15 cellular contexts compared by ENCODE assay signal in the genomic region with DNA sequence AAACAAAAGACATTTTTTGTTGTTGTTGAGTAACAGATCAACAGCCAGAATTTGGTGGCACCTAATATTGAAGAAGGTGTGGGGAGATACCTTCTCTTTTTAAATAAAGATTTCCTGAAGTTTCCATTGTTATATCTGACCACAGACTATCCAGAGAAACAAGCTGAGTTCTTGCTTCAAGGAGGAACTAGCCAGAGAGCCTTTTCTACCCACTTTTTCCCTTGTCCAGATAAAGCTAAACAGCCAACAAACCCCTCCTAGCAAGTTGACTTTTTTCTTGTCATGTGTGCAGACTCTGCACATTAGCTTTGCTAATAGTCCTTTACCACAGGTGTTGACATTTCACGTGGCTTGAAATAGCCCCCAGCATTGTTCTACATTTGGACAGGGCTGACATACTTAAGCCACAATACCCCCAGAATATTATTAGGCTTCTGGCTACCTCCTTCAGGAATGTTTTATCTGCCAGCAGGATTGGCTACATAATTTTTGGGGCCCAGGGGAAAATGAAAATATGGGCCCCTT. TPM values are rescaled to one million over a fixed set of nuclear protein-coding genes. Genes with fewer than 3 reads are reported as not detected.
A peak's percentile ranks its signal among the peaks of the same experiment; 100 is the strongest.
DNase-seq lines count a peak whose midpoint lies in the region; ATAC-seq, FAIRE-seq and TF ChIP-seq lines count a peak whose summit lies in the region.
"Had no signal": no experiment of that assay in that cellular context is flagged by ENCODE, and none has a peak within 500 bp of the region (broad histone marks: within the 10 kb centered on the region; RNA-seq: fewer than 3 reads in every experiment).

No MANE protein-coding gene starts in this region.

- TF ChIP-seq POLR2A in GM12892 (IDR thresholded peaks at IDR 0.05; ENCODE audit: low read depth, low read length): no peak

- FAIRE-seq in GM12892 (lab: Jason Lieb, UNC): no peak
- FAIRE-seq in RCC 7860 (lab: Jason Lieb, UNC): no peak
- FAIRE-seq: bronchial epithelial cell, HTR-8/SVneo had no signal

- H3K4me3 ChIP-seq in BLaER1: no peak overlapping the region
- H3K4me3 ChIP-seq in DOHH2 (ENCODE audit: low read length): peak overlapping the region; percentile 20; the same call in 1 of the 2 replicates

- H3K27ac ChIP-seq in BLaER1: peak overlapping the region; percentile 99
- peak overlapping the region; percentile 51 for H3K27ac ChIP-seq in DOHH2 (ENCODE audit: low read depth, low read length)
- H3K27ac ChIP-seq: epithelial cell of prostate had no signal

- H3K9ac ChIP-seq in BLaER1: peak overlapping the region; percentile 58

- peaks cover 79 to 88% (median 84%) of the 10 kb centered on the region in 3 donors for H3K4me1 Mint-ChIP-seq in T-cell

- H3K36me3 Mint-ChIP-seq in T-cell: no peaks in the 10 kb centered on the region

- DNase-seq in T-cell (no peak), medulla oblongata (ENCODE audit: extremely low spot score) (peak; percentile 46), GM12892 (ENCODE audit: insufficient read length) (no peak), RCC 7860 (ENCODE audit: low spot score) (no peak)
- DNase-seq: hypothalamus; NCI-H187; NK-92 treated with Interleukin-12 subunit alpha and Interleukin-12 subunit beta, amount 100 ng/mL, for 24 hours; T-helper 9 cell had no signal

- peak overlapping the region in 1 of 3 donors; percentile 98 for H3K4me3 Mint-ChIP-seq in T-cell

- no peak for TF ChIP-seq CTCF in DOHH2 (IDR thresholded peaks at IDR 0.05; ENCODE audit: low read depth, low read length, poor library complexity, severe bottlenecking)

- CTCF ChIA-PET in T-cell (lab: Charles Lee): interaction anchor here in 1 of 2 donors (0.6 to 0.9 kb wide), 2 partner anchors 10 to 17 kb away, joined by 3 read pairs; no protein-coding TSS in a partner anchor

- H3K36me3 ChIP-seq in BLaER1 (no peaks in the 10 kb centered on the region), DOHH2 (ENCODE audit: control insufficient read depth, low read length) (no peaks in the 10 kb centered on the region)

- no peaks in the 10 kb centered on the region for H3K27me3 Mint-ChIP-seq in T-cell

- H3K9me3 ChIP-seq in BLaER1: no peaks in the 10 kb centered on the region
- H3K9me3 ChIP-seq in DOHH2 (ENCODE audit: control insufficient read depth, insufficient read depth, low read length): no peaks in the 10 kb centered on the region

- H3K79me2 ChIP-seq in DOHH2 (ENCODE audit: control insufficient read depth, low read length): no peaks in the 10 kb centered on the region

- H3K4me1 ChIP-seq in BLaER1 (peaks cover 81% of the 10 kb centered on the region), DOHH2 (ENCODE audit: control insufficient read depth, low read length) (peaks cover 78% of the 10 kb centered on the region)

- ATAC-seq in T-cell (replicated peaks in 1 of 4): no peak
- no peak for ATAC-seq in GM21619 (IDR thresholded peaks at IDR 0.05; ENCODE audit: unreplicated experiment)
- ATAC-seq in GM18909 (IDR thresholded peaks at IDR 0.05; ENCODE audit: poor library complexity, unreplicated experiment): no peak

- POLR2A ChIA-PET in T-cell (lab: Charles Lee): interaction anchor here in 1 of 2 donors (0.6 kb wide), 2 partner anchors 44 to 214 kb away, joined by 3 read pairs; no protein-coding TSS in a partner anchor

- H3K4me2 ChIP-seq in BLaER1 (peak overlapping the region; percentile 96), DOHH2 (ENCODE audit: low read length) (peak overlapping the region; percentile 90)

- H3K27ac Mint-ChIP-seq in T-cell: peak overlapping the region; percentile 80 to 84

- H3K27me3 ChIP-seq in BLaER1: no peaks in the 10 kb centered on the region
- H3K27me3 ChIP-seq in DOHH2 (ENCODE audit: control insufficient read depth, low read length): no peaks in the 10 kb centered on the region

- peaks cover 32% of the 10 kb centered on the region for H3F3A ChIP-seq in DOHH2 (ENCODE audit: control insufficient read depth, insufficient read depth)

- H3K9me2 ChIP-seq in DOHH2 (replicated peaks; ENCODE audit: control insufficient read depth, low read length): no peaks in the 10 kb centered on the region

- H3K9me3 Mint-ChIP-seq in T-cell: no peaks in the 10 kb centered on the region

- H4K20me1 ChIP-seq in BLaER1 (no peaks in the 10 kb centered on the region), DOHH2 (ENCODE audit: control insufficient read depth, insufficient read depth, low read depth, low read length) (no peaks in the 10 kb centered on the region)

RNA-seq across cellular contexts. Expression of a gene that starts 40.7 kb away (rescaled TPM):
- 100 to 1,000 TPM; 303 to 431 (median 386) TPM for total RNA-seq in T-cell
- polyA plus RNA-seq in GM12892 (2012; ENCODE audit: missing spikeins): 146 TPM
